Comparison of ENCODE assay signal across 14 cellular contexts in genomic region chr18:29154758-29155725, GRCh38.
DNase-seq lines count a peak whose midpoint lies in the region; ATAC-seq and TF ChIP-seq lines count a peak whose summit lies in the region.
"Had no signal": no experiment of that assay in that cellular context is flagged by ENCODE, and none has a peak within 500 bp of the region (broad histone marks: within the 10 kb centered on the region; RNA-seq: fewer than 3 reads in every experiment).

No MANE protein-coding gene starts in this region.

- no peak overlapping the region for H3K4me3 ChIP-seq in osteoblast (ENCODE audit: insufficient read depth, low read length)
- H3K4me3 ChIP-seq: lower lobe of right lung, skin epidermis had no signal

- H3K9me3 ChIP-seq in osteoblast (ENCODE audit: low read depth, low read length) = no peaks in the 10 kb centered on the region
- H3K9me3 ChIP-seq: lower lobe of right lung had no signal

- H3K9me3 Mint-ChIP-seq in stimulated activated naive CD8-positive, alpha-beta T cell treated with anti-CD3 and anti-CD28 coated beads, Interleukin-15, amount 100 ng/mL, for 72 hours = peaks cover 9 to 15% of the 10 kb centered on the region in 2 donors
- H3K9me3 Mint-ChIP-seq in stimulated activated effector memory CD8-positive, alpha-beta T cell treated with anti-CD3 and anti-CD28 coated beads, Interleukin-12 subunit alpha, Interleukin-12 subunit beta, amount 100 ng/mL, for 72 hours = peaks cover 14% of the 10 kb centered on the region

- H3K4me1 ChIP-seq in osteoblast (ENCODE audit: insufficient read depth, low read length) = peaks cover 39% of the 10 kb centered on the region
- H3K4me1 ChIP-seq: lower lobe of right lung had no signal

- H3K36me3 ChIP-seq in osteoblast (ENCODE audit: insufficient read depth, low read length) = no peaks in the 10 kb centered on the region
- H3K36me3 ChIP-seq: lower lobe of right lung had no signal

- H3K4me3 Mint-ChIP-seq in stimulated activated naive CD8-positive, alpha-beta T cell treated with anti-CD3 and anti-CD28 coated beads, Interleukin-15, amount 100 ng/mL, for 72 hours = no peak overlapping the region
- no peak overlapping the region for H3K4me3 Mint-ChIP-seq in stimulated activated effector memory CD8-positive, alpha-beta T cell treated with anti-CD3 and anti-CD28 coated beads, Interleukin-12 subunit alpha, Interleukin-12 subunit beta, amount 100 ng/mL, for 72 hours
- H3K4me3 Mint-ChIP-seq: IgD-negative memory B cell had no signal

- TF ChIP-seq CTCF in osteoblast (IDR thresholded peaks at IDR 0.05; ENCODE audit: extremely low read depth, low read depth, low read length) = no peak

- H3K79me2 ChIP-seq in osteoblast (ENCODE audit: insufficient read depth, low read length) = no peaks in the 10 kb centered on the region

- H3K4me1 Mint-ChIP-seq in stimulated activated naive CD8-positive, alpha-beta T cell treated with anti-CD3 and anti-CD28 coated beads, Interleukin-15, amount 100 ng/mL, for 72 hours = no peaks in the 10 kb centered on the region
- no peaks in the 10 kb centered on the region for H3K4me1 Mint-ChIP-seq in stimulated activated effector memory CD8-positive, alpha-beta T cell treated with anti-CD3 and anti-CD28 coated beads, Interleukin-12 subunit alpha, Interleukin-12 subunit beta, amount 100 ng/mL, for 72 hours
- H3K4me1 Mint-ChIP-seq: IgD-negative memory B cell had no signal

- no peak overlapping the region for H3K27ac Mint-ChIP-seq in stimulated activated naive CD8-positive, alpha-beta T cell treated with anti-CD3 and anti-CD28 coated beads, Interleukin-15, amount 100 ng/mL, for 72 hours
- no peak overlapping the region for H3K27ac Mint-ChIP-seq in stimulated activated effector memory CD8-positive, alpha-beta T cell treated with anti-CD3 and anti-CD28 coated beads, Interleukin-12 subunit alpha, Interleukin-12 subunit beta, amount 100 ng/mL, for 72 hours
- H3K27ac Mint-ChIP-seq: IgD-negative memory B cell had no signal

- H3K4me2 ChIP-seq in osteoblast (ENCODE audit: insufficient read depth, low read length) = peak overlapping the region; percentile 53

- H3K27ac ChIP-seq in osteoblast (ENCODE audit: low read depth, low read length) = peak overlapping the region; percentile 90
- H3K27ac ChIP-seq: lower lobe of right lung had no signal

- no peaks in the 10 kb centered on the region for H3K27me3 ChIP-seq in osteoblast (ENCODE audit: insufficient read depth, low read length)

- no peaks in the 10 kb centered on the region for H3K36me3 Mint-ChIP-seq in stimulated activated effector memory CD8-positive, alpha-beta T cell treated with anti-CD3 and anti-CD28 coated beads, Interleukin-12 subunit alpha, Interleukin-12 subunit beta, amount 100 ng/mL, for 72 hours
- H3K36me3 Mint-ChIP-seq: IgD-negative memory B cell had no signal

- H4K20me1 ChIP-seq in osteoblast (ENCODE audit: insufficient read depth, low read length) = no peaks in the 10 kb centered on the region

- peak overlapping the region; percentile 1 for H2AFZ ChIP-seq in osteoblast (ENCODE audit: low read length)

- ATAC-seq in stimulated activated naive CD8-positive, alpha-beta T cell treated with anti-CD3 and anti-CD28 coated beads, Interleukin-15, amount 100 ng/mL, for 72 hours = no peak
- no peak for ATAC-seq in stimulated activated effector memory CD8-positive, alpha-beta T cell treated with anti-CD3 and anti-CD28 coated beads, Interleukin-12 subunit alpha, Interleukin-12 subunit beta, amount 100 ng/mL, for 72 hours
- ATAC-seq: lower lobe of right lung had no signal

- peak; percentile 91 for DNase-seq in ELR (ENCODE audit: low read depth)
- peak; percentile 67 for DNase-seq in NCI-H226
- peak; percentile 69 to 86 for DNase-seq in dermis microvascular lymphatic vessel endothelial cell (ENCODE audit: low read depth in 2 of 2)
- DNase-seq in osteoblast (ENCODE audit: insufficient read length, low spot score, missing footprints) = peak; percentile 32
- no peak for DNase-seq in stimulated activated CD4-positive, alpha-beta T cell treated with anti-CD3 and anti-CD28 coated beads, Interleukin-4, amount 100 ng/mL, for 24 hours
- DNase-seq in stimulated activated naive CD8-positive, alpha-beta T cell treated with anti-CD3 and anti-CD28 coated beads, Interleukin-15, amount 100 ng/mL, for 72 hours = no peak
- no peak for DNase-seq in stimulated activated effector memory CD8-positive, alpha-beta T cell treated with anti-CD3 and anti-CD28 coated beads, Interleukin-12 subunit alpha, Interleukin-12 subunit beta, amount 100 ng/mL, for 72 hours (ENCODE audit: low spot score in 2 of 2)
- no peak for DNase-seq in inferior parietal cortex (ENCODE audit: extremely low spot score)
- DNase-seq: effector memory CD4-positive, alpha-beta T cell; GF-D8; lower lobe of right lung; NCI-H524 treated with DMSO at 0.1 percent for 48 hours had no signal

- H3K27me3 Mint-ChIP-seq in stimulated activated naive CD8-positive, alpha-beta T cell treated with anti-CD3 and anti-CD28 coated beads, Interleukin-15, amount 100 ng/mL, for 72 hours = no peaks in the 10 kb centered on the region
- H3K27me3 Mint-ChIP-seq: IgD-negative memory B cell had no signal

Comparison
In these comparisons a context has a peak if more than half of its experiments do, and no peak if none do; other contexts are left out.
1. DNase-seq: peak in ELR (single experiment), NCI-H226 (single experiment), dermis microvascular lymphatic vessel endothelial cell (2 of 2) and osteoblast (single experiment); none in stimulated activated CD4-positive, alpha-beta T cell treated with anti-CD3 and anti-CD28 coated beads, Interleukin-4, amount 100 ng/mL, for 24 hours (single experiment), stimulated activated naive CD8-positive, alpha-beta T cell treated with anti-CD3 and anti-CD28 coated beads, Interleukin-15, amount 100 ng/mL, for 72 hours (0 of 2), stimulated activated effector memory CD8-positive, alpha-beta T cell treated with anti-CD3 and anti-CD28 coated beads, Interleukin-12 subunit alpha, Interleukin-12 subunit beta, amount 100 ng/mL, for 72 hours (0 of 2) and inferior parietal cortex (single experiment).